Comparison of ENCODE assay signal across 1 cellular context in the genomic region with DNA sequence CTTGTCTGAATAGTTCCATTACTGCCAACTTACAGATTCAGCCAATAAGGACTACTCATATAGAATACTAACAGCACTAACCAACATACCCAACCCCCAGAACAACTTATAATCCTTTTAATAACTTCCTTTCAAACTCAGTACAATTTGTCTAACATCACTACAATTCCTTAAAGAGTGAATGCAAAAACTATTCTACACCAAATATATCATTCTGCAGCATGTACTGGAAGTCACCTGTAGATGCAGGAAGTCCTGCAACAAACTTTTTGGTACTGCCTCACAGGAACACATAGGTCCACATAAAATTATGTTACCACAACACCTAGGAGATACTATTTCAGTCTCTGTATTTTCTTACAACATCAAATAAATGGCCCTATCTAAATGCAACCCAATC.
TF ChIP-seq lines count a peak whose summit lies in the region.

No MANE protein-coding gene starts in this region.

TF ChIP-seq in K562, 482 proteins besides CTCF, POLR2A, EP300 and RAD21 (continued from another document):
- TF ChIP-seq, protein P1, sequence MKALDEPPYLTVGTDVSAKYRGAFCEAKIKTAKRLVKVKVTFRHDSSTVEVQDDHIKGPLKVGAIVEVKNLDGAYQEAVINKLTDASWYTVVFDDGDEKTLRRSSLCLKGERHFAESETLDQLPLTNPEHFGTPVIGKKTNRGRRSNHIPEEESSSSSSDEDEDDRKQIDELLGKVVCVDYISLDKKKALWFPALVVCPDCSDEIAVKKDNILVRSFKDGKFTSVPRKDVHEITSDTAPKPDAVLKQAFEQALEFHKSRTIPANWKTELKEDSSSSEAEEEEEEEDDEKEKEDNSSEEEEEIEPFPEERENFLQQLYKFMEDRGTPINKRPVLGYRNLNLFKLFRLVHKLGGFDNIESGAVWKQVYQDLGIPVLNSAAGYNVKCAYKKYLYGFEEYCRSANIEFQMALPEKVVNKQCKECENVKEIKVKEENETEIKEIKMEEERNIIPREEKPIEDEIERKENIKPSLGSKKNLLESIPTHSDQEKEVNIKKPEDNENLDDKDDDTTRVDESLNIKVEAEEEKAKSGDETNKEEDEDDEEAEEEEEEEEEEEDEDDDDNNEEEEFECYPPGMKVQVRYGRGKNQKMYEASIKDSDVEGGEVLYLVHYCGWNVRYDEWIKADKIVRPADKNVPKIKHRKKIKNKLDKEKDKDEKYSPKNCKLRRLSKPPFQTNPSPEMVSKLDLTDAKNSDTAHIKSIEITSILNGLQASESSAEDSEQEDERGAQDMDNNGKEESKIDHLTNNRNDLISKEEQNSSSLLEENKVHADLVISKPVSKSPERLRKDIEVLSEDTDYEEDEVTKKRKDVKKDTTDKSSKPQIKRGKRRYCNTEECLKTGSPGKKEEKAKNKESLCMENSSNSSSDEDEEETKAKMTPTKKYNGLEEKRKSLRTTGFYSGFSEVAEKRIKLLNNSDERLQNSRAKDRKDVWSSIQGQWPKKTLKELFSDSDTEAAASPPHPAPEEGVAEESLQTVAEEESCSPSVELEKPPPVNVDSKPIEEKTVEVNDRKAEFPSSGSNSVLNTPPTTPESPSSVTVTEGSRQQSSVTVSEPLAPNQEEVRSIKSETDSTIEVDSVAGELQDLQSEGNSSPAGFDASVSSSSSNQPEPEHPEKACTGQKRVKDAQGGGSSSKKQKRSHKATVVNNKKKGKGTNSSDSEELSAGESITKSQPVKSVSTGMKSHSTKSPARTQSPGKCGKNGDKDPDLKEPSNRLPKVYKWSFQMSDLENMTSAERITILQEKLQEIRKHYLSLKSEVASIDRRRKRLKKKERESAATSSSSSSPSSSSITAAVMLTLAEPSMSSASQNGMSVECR (CRISPR knock-in tag; IDR thresholded peaks at IDR 0.05) = no peak
- TF ChIP-seq LARP7 (IDR thresholded peaks at IDR 0.05) (no peak), THRAP3 (IDR thresholded peaks at IDR 0.05; ENCODE audit: borderline replicate concordance) (no peak), RBFOX2 (IDR thresholded peaks at IDR 0.05; ENCODE audit: low read depth, low read length) (peak; percentile 60), ERF (CRISPR knock-in tag; IDR thresholded peaks at IDR 0.05) (no peak)
- TF ChIP-seq, protein P2, sequence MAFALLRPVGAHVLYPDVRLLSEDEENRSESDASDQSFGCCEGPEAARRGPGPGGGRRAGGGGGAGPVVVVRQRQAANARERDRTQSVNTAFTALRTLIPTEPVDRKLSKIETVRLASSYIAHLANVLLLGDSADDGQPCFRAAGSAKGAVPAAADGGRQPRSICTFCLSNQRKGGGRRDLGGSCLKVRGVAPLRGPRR (CRISPR knock-in tag; IDR thresholded peaks at IDR 0.05) = no peak
TF ChIP-seq in K562: peak in this region for 2.
